In the genomic region with DNA sequence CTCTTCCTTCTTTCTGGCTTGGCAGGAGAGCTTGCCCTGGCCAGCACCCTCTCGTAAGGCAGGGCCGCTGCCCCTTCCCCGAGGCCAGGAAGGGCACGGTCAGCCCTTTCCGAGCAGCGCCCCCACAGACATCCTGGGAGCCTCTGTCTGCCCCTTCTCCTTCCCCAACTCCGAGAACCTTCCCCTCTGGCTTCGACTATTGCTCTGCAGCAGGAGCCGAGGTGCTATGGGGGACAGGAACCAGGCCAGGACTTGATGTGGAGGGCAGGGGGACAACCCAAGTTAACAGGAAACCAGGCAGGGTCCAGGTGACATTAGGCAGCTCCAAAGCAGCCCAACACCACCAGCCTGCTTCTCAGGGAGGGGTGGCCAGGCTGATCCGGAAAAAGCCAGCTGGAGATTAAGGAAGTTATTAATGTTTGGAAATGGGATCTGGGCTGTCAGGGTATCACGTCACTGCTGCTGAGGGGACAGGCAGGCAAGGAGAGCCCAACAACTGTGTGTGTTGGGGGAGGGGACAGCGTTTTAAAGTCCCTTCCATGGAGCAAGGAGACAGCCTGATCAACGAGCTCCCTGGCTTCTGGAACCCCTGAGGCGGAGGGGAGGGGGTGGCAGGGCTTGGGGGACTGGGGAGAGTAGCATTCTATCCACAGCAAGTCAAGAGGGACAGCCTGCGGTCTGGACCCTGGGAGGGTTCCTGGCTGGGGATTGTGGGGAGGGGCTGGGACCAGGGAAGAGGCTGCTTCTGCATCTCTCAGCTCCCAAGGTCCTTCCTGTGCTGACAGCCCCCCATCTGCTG, we compare ENCODE assay signal across 20 cellular contexts. TPM values are rescaled to one million over a fixed set of nuclear protein-coding genes. Genes with fewer than 3 reads are reported as not detected.
DNase-seq lines count a peak whose midpoint lies in the region; TF ChIP-seq lines count a peak whose summit lies in the region.
"Had no signal": no experiment of that assay in that cellular context is flagged by ENCODE, and none has a peak within 500 bp of the region (broad histone marks: within the 10 kb centered on the region; RNA-seq: fewer than 3 reads in every experiment).

No MANE protein-coding gene starts in this region.

- peaks cover 21% of the 10 kb centered on the region for H3K4me1 ChIP-seq in A673 (ENCODE audit: insufficient read depth, low read length, poor library complexity, severe bottlenecking)

- CTCF ChIA-PET in A673 (lab: Charles Lee), result no interaction called here

- DNase-seq in A673 (ENCODE audit: low spot score) (peak; percentile 56), DMS153 treated with DMSO at 0.1 percent for 48 hours (lab: John Stamatoyannopoulos, UW; ENCODE audit: unreplicated experiment) (peak; percentile 14), NCI-H524 (lab: John Stamatoyannopoulos, UW) (peak; percentile 69 to 80), mesothelial cell of epicardium (ENCODE audit: low spot score in 2 of 2, unreplicated experiment in 2 of 2) (no peak), NCI-H748 treated with DMSO at 0.1 percent for 48 hours (lab: John Stamatoyannopoulos, UW) (no peak), NCI-H2081 (lab: John Stamatoyannopoulos, UW) (no peak)
- no peak for DNase-seq in stimulated activated CD4-positive, alpha-beta T cell treated with anti-CD3 and anti-CD28 coated beads, Interleukin-1b, Interleukin-23, amount 100 ng/mL, for 48 hours
- no peak for DNase-seq in activated CD8-positive, alpha-beta memory T cell treated with anti-CD3 and anti-CD28 coated beads for 24 hours
- DNase-seq: activated CD4-positive, alpha-beta T cell treated with anti-CD3 and anti-CD28 coated beads, Interleukin-2, amount 50 U/mL, for 1 hour; activated CD8-positive, alpha-beta memory T cell treated with anti-CD3 and anti-CD28 coated beads, Interleukin-2, amount 50 U/mL, for 48 hours; activated gamma-delta T cell treated with Interleukin-2 at 50 U/mL for 16 hours; CD8-positive, alpha-beta T cell; dermis blood vessel endothelial cell; hippocampal formation; NCI-H345; SHP77 had no signal

- H3K4me1 Mint-ChIP-seq in mesothelial cell of epicardium, result peaks cover 24% of the 10 kb centered on the region

- no peak overlapping the region for H3K27ac ChIP-seq in A673 (ENCODE audit: low read depth, low read length, poor library complexity, severe bottlenecking)
- H3K27ac ChIP-seq: epithelial cell of prostate had no signal

- no peaks in the 10 kb centered on the region for H3K9me3 ChIP-seq in A673 (ENCODE audit: low read depth, low read length, poor library complexity, severe bottlenecking)
- H3K9me3 ChIP-seq: HAP-1 had no signal

- H3K27ac Mint-ChIP-seq in mesothelial cell of epicardium, result no peak overlapping the region
- H3K27ac Mint-ChIP-seq: CD8-positive, alpha-beta T cell; memory B cell had no signal

- TF ChIP-seq CTCF in A673 (conservative IDR thresholded peaks at IDR 0.05; ENCODE audit: low read depth, low read length) (no peak), mesothelial cell of epicardium (IDR thresholded peaks at IDR 0.05; ENCODE audit: unreplicated experiment) (no peak)

- peak overlapping the region; percentile 1 for H3K4me3 Mint-ChIP-seq in mesothelial cell of epicardium
- H3K4me3 Mint-ChIP-seq: CD8-positive, alpha-beta T cell; memory B cell; T-helper 1 cell treated with Interleukin-12 subunit alpha and Interleukin-12 subunit beta and Interleukin-4 antibody, amounts not matched to agents 30 μg/mL and 1 μg/mL, for 36 hours had no signal

- intact Hi-C loops in A673 (cut with micrococcal nuclease; ENCODE audit: unreplicated experiment), result no loop called here

- H3K27me3 ChIP-seq in A673 (replicated peaks; ENCODE audit: insufficient read depth, low read depth, low read length, poor library complexity), result peaks cover 35% of the 10 kb centered on the region

- no peaks in the 10 kb centered on the region for H3K36me3 Mint-ChIP-seq in mesothelial cell of epicardium
- H3K36me3 Mint-ChIP-seq: CD8-positive, alpha-beta T cell; memory B cell had no signal

- peaks cover 37% of the 10 kb centered on the region for H3K27me3 Mint-ChIP-seq in mesothelial cell of epicardium (ENCODE audit: low read depth)

- no TSS peak for BruUV-seq in A673 (replicated peaks; lab: Mats Ljungman, UMichigan)

- no peaks in the 10 kb centered on the region for H3K36me3 ChIP-seq in A673 (ENCODE audit: insufficient read depth, low read length, poor library complexity, severe bottlenecking)
- H3K36me3 ChIP-seq: HAP-1 had no signal

- POLR2A ChIA-PET in A673 (lab: Charles Lee; ENCODE audit: low non-redundant PET), result no interaction called here

- H3K9me3 Mint-ChIP-seq in mesothelial cell of epicardium, result no peaks in the 10 kb centered on the region
- H3K9me3 Mint-ChIP-seq: CD8-positive, alpha-beta T cell; memory B cell; T-helper 1 cell treated with Interleukin-12 subunit alpha and Interleukin-12 subunit beta and Interleukin-4 antibody, amounts not matched to agents 30 μg/mL and 1 μg/mL, for 36 hours had no signal

- H3K4me3 ChIP-seq in A673 (ENCODE audit: low read depth, low read length, poor library complexity, severe bottlenecking), result no peak overlapping the region
- H3K4me3 ChIP-seq: HAP-1 had no signal

RNA-seq across cellular contexts. Expression of a gene that starts 27.3 kb away (rescaled TPM):
- total RNA-seq in A673 (2021) (1.3 and 2.0 TPM in 2 replicates), mesothelial cell of epicardium (7.6 to 9.4 TPM (median 8.3 TPM) in 3 replicates)
- total RNA-seq: CD8-positive, alpha-beta T cell had no signal

RNA-seq across cellular contexts. Expression of a gene that starts 45.0 kb away (rescaled TPM):
- total RNA-seq in A673 (2021) (17.3 and 17.4 TPM in 2 replicates), mesothelial cell of epicardium (0.09 to 0.16 TPM (median 0.11 TPM) in 3 replicates)
- total RNA-seq: CD8-positive, alpha-beta T cell; dermis blood vessel endothelial cell had no signal

Comparison
In these comparisons a context has a peak if more than half of its experiments do, and no peak if none do; other contexts are left out.
1. DNase-seq: peak in A673 (single experiment), DMS153 treated with DMSO at 0.1 percent for 48 hours (single experiment) and NCI-H524 (2 of 2); none in mesothelial cell of epicardium (0 of 2), NCI-H748 treated with DMSO at 0.1 percent for 48 hours (single experiment), stimulated activated CD4-positive, alpha-beta T cell treated with anti-CD3 and anti-CD28 coated beads, Interleukin-1b, Interleukin-23, amount 100 ng/mL, for 48 hours (single experiment), activated CD8-positive, alpha-beta memory T cell treated with anti-CD3 and anti-CD28 coated beads for 24 hours (single experiment) and NCI-H2081 (0 of 2).
2. RNA of a gene that starts 45.0 kb away (total RNA-seq): 17.3 to 17.4 TPM in A673; 0.09 to 0.16 TPM in mesothelial cell of epicardium; every median in the first group is over 10 times any median in the second.